ENCODE assay signal across 20 cellular contexts in genomic region chr6:91045152-91045551, GRCh38.
DNase-seq lines count a peak whose midpoint lies in the region; ATAC-seq and TF ChIP-seq lines count a peak whose summit lies in the region.
"Had no signal": no experiment of that assay in that cellular context is flagged by ENCODE, and none has a peak within 500 bp of the region (broad histone marks: within the 10 kb centered on the region; RNA-seq: fewer than 3 reads in every experiment).

No MANE protein-coding gene starts in this region.

- ATAC-seq in GM18517 (IDR thresholded peaks at IDR 0.05; ENCODE audit: unreplicated experiment) (no peak), GM18520 (IDR thresholded peaks at IDR 0.05; ENCODE audit: unreplicated experiment) (no peak)
- ATAC-seq: activated CD8-positive, alpha-beta T cell treated with anti-CD3 and anti-CD28 coated beads for 36 hours; stimulated activated effector memory CD8-positive, alpha-beta T cell treated with anti-CD3 and anti-CD28 coated beads, Interleukin-12 subunit alpha, Interleukin-12 subunit beta, amount 100 ng/mL, for 72 hours; WTC11 had no signal

- no peak for TF ChIP-seq POLR2A in uterus (IDR thresholded peaks at IDR 0.05)

- TF ChIP-seq CTCF in astrocyte of the cerebellum (IDR thresholded peaks at IDR 0.05; ENCODE audit: low read depth, low read length, missing control alignments) (no peak), retinal pigment epithelial cell (conservative IDR thresholded peaks at IDR 0.05; ENCODE audit: low read depth, low read length) (no peak), uterus (IDR thresholded peaks at IDR 0.05) (no peak)

- DNase-seq in NCI-H2196 (lab: John Stamatoyannopoulos, UW; ENCODE audit: unreplicated experiment) (peak; percentile 31), NCI-H2196 treated with DMSO at 0.1 percent for 48 hours (lab: John Stamatoyannopoulos, UW; ENCODE audit: unreplicated experiment) (no peak), NCI-H1105 treated with DMSO at 0.1 percent for 48 hours (lab: John Stamatoyannopoulos, UW) (peak; percentile 58), astrocyte of the cerebellum (ENCODE audit: low read depth) (peak; percentile 9), retinal pigment epithelial cell (ENCODE audit: low read depth) (peak; percentile 65), uterus (no peak)
- DNase-seq: activated CD8-positive, alpha-beta T cell treated with anti-CD3 and anti-CD28 coated beads for 36 hours; activated naive CD4-positive, alpha-beta T cell treated with anti-CD3 and anti-CD28 coated beads, Interleukin-2, amount 10 ng/mL, durations not matched to agents 7 days and 5 days; activated T-cell treated with anti-CD3 and anti-CD28 coated beads, Interleukin-2, amount 50 U/mL, for 24 hours; C1 segment of cervical spinal cord; NCI-H345; SHP77 treated with DMSO at 0.1 percent for 48 hours; stimulated activated CD4-positive, alpha-beta T cell treated with anti-CD3 and anti-CD28 coated beads, Interleukin-12 subunit alpha, Interleukin-12 subunit beta, amount 100 ng/mL, for 4 hours had no signal

- no peaks in the 10 kb centered on the region for H3K27me3 ChIP-seq in uterus
- H3K27me3 ChIP-seq: neural progenitor cell had no signal

- H3K27ac ChIP-seq in uterus: no peak overlapping the region
- H3K27ac ChIP-seq: neural progenitor cell, prostate gland, thoracic aorta had no signal

- no peaks in the 10 kb centered on the region for H3K4me1 ChIP-seq in uterus
- H3K4me1 ChIP-seq: neural progenitor cell, prostate gland had no signal

- intact Hi-C loops in uterus (cut with DNase I; ENCODE audit: low total_unique reads): no loop called here

- H3K4me3 ChIP-seq in astrocyte of the cerebellum (ENCODE audit: low read depth, low read length) (no peak overlapping the region), retinal pigment epithelial cell (ENCODE audit: low read length) (no peak overlapping the region), uterus (no peak overlapping the region)
- H3K4me3 ChIP-seq: neural progenitor cell, prostate gland, thoracic aorta had no signal

- H3K9me3 ChIP-seq in uterus: no peaks in the 10 kb centered on the region
- H3K9me3 ChIP-seq: prostate gland, thoracic aorta had no signal

- in situ Hi-C loops in astrocyte of the cerebellum (cut with HindIII; ENCODE audit: low sequenced_read_pairs): no loop called here

- no peaks in the 10 kb centered on the region for H3K36me3 ChIP-seq in uterus
- H3K36me3 ChIP-seq: neural progenitor cell, prostate gland, thoracic aorta had no signal

Comparison
In these comparisons a context has a peak if more than half of its experiments do, and no peak if none do; other contexts are left out.
1. DNase-seq: peak in NCI-H2196 (single experiment), NCI-H1105 treated with DMSO at 0.1 percent for 48 hours (single experiment), astrocyte of the cerebellum (single experiment) and retinal pigment epithelial cell (single experiment); none in NCI-H2196 treated with DMSO at 0.1 percent for 48 hours (single experiment) and uterus (0 of 2).